In the genomic region with DNA sequence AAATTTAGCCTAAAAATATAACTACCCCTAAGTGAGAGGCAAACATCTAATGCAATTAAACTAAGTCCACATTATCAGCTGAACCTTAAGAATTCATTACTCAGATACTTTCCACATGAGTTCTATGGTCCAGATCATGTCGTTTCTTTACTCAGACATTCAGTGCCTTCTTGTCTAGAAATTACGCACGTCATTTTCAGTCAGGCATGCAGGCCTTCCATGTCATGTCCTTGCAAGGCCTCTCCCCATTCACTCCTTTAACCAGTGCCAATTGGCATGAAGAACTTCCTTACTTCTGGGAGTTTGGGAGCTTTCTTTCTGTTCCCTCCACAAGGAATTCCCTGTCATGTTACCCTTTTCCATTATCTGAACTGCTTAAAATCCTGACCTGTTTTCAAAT, we compare ENCODE assay signal across 18 cellular contexts.
DNase-seq lines count a peak whose midpoint lies in the region; ATAC-seq and TF ChIP-seq lines count a peak whose summit lies in the region.
"Had no signal": no experiment of that assay in that cellular context is flagged by ENCODE, and none has a peak within 500 bp of the region (broad histone marks: within the 10 kb centered on the region; RNA-seq: fewer than 3 reads in every experiment).

No MANE protein-coding gene starts in this region.

- peaks cover 95% of the 10 kb centered on the region for H3K36me3 Mint-ChIP-seq in nephron progenitor cell (ENCODE audit: low read depth)

- H3K4me3 Mint-ChIP-seq in nephron progenitor cell, result no peak overlapping the region
- H3K4me3 Mint-ChIP-seq: activated CD4-positive, alpha-beta memory T cell treated with anti-CD3 and anti-CD28 coated beads, Interleukin-2, amount 10 ng/mL, durations not matched to agents 7 days and 5 days; immature natural killer cell had no signal

- H3K9me3 Mint-ChIP-seq in nephron progenitor cell, result no peaks in the 10 kb centered on the region
- H3K9me3 Mint-ChIP-seq: immature natural killer cell had no signal

- peak overlapping the region; percentile 52 for H3K27ac Mint-ChIP-seq in nephron progenitor cell
- H3K27ac Mint-ChIP-seq: activated CD4-positive, alpha-beta memory T cell treated with anti-CD3 and anti-CD28 coated beads, Interleukin-2, amount 10 ng/mL, durations not matched to agents 7 days and 5 days had no signal

- no peaks in the 10 kb centered on the region for H3K27me3 Mint-ChIP-seq in nephron progenitor cell (ENCODE audit: low read depth, poor library complexity)
- H3K27me3 Mint-ChIP-seq: activated CD4-positive, alpha-beta memory T cell treated with anti-CD3 and anti-CD28 coated beads, Interleukin-2, amount 10 ng/mL, durations not matched to agents 7 days and 5 days had no signal

- no peak for TF ChIP-seq CTCF in AG09309 (IDR thresholded peaks at IDR 0.05; ENCODE audit: control insufficient read depth, insufficient read depth, low read depth, low read length, missing control alignments)
- no peak for TF ChIP-seq CTCF in nephron progenitor cell (IDR thresholded peaks at IDR 0.05)

- no peak for ATAC-seq in HG02981 (IDR thresholded peaks at IDR 0.05; ENCODE audit: unreplicated experiment)
- ATAC-seq: GM12878 had no signal

- DNase-seq in AG09309 (ENCODE audit: low read depth) (peak; percentile 53), amniotic epithelial cell (ENCODE audit: low read depth) (peak; percentile 83), fibroblast of peridontal ligament (ENCODE audit: extremely low read depth) (peak; percentile 42), nephron progenitor cell (no peak), epidermal melanocyte (ENCODE audit: insufficient read length, low spot score) (no peak), NCI-H1930 (lab: John Stamatoyannopoulos, UW) (no peak)
- no peak for DNase-seq in stimulated activated CD4-positive, alpha-beta T cell treated with anti-CD3 and anti-CD28 coated beads, Interleukin-15, amount 100 ng/mL, for 24 hours
- DNase-seq: activated CD4-positive, alpha-beta memory T cell treated with anti-CD3 and anti-CD28 coated beads, Interleukin-2, amount 10 ng/mL, durations not matched to agents 7 days and 5 days; anterior cingulate cortex; Calu3; immature natural killer cell; midbrain; NCI-H187 treated with DMSO at 0.1 percent for 48 hours; NCI-H524 treated with DMSO at 0.1 percent for 48 hours; OCI-M1; uterus had no signal

- peaks cover 34% of the 10 kb centered on the region for H3K4me1 Mint-ChIP-seq in nephron progenitor cell

- no peak overlapping the region for H3K4me3 ChIP-seq in AG09309 (ENCODE audit: control insufficient read depth, low read depth, low read length)
- H3K4me3 ChIP-seq: GM12878, uterus had no signal

Comparison
In these comparisons a context has a peak if more than half of its experiments do, and no peak if none do; other contexts are left out.
1. DNase-seq: peak in AG09309 (single experiment), amniotic epithelial cell (single experiment) and fibroblast of peridontal ligament (single experiment); none in nephron progenitor cell (single experiment), stimulated activated CD4-positive, alpha-beta T cell treated with anti-CD3 and anti-CD28 coated beads, Interleukin-15, amount 100 ng/mL, for 24 hours (single experiment), epidermal melanocyte (single experiment) and NCI-H1930 (0 of 2).